ENCODE assay signal across 9 cellular contexts in genomic region chr20:58447733-58448391, GRCh38. TPM values are rescaled to one million over a fixed set of nuclear protein-coding genes. Genes with fewer than 3 reads are reported as not detected.
A peak's percentile ranks its signal among the peaks of the same experiment; 100 is the strongest.
DNase-seq lines count a peak whose midpoint lies in the region; ATAC-seq, FAIRE-seq and TF ChIP-seq lines count a peak whose summit lies in the region.
"Had no signal": no experiment of that assay in that cellular context is flagged by ENCODE, and none has a peak within 500 bp of the region (broad histone marks: within the 10 kb centered on the region; RNA-seq: fewer than 3 reads in every experiment).

No MANE protein-coding gene starts in this region.

- no TSS peak for BruUV-seq in HepG2 (replicated peaks; lab: Mats Ljungman, UMichigan)

- no peaks in the 10 kb centered on the region for H3K9me3 ChIP-seq in HepG2 (ENCODE audit: low read length)

- in situ Hi-C loops in HepG2 (cut with HindIII; ENCODE audit: extremely low pct_ligation_motif_present, low pct_unique_long_range_greater_than_20kb), result loop anchor here (5.0 kb wide), 1 partner anchor 201 kb away; no protein-coding TSS in a partner anchor

- ATAC-seq in HepG2, result peak; percentile 93
- no peak for ATAC-seq in HG02973 (IDR thresholded peaks at IDR 0.05; ENCODE audit: unreplicated experiment)

- H3K79me2 ChIP-seq in HepG2 (ENCODE audit: insufficient read depth, low read length), result no peaks in the 10 kb centered on the region

- intact Hi-C loops in HepG2 (cut with micrococcal nuclease; ENCODE audit: unreplicated experiment), result loop anchor here (1.0 to 2.0 kb wide), 3 partner anchors 141 to 211 kb away; no protein-coding TSS in a partner anchor

- TF ChIP-seq RAD21 in HepG2 (CRISPR knock-in tag; IDR thresholded peaks at IDR 0.05), result peak; percentile 88

- 69% methylated on average over 7 of the region's 7 CpGs for WGBS in HepG2 (ENCODE audit: low lambda C conversion rate)

- H3K27ac ChIP-seq in HepG2 (ENCODE audit: extremely low read length, insufficient read depth, low read length), result no peak overlapping the region

- peak; percentile 37 for DNase-seq in NCI-H146 (lab: John Stamatoyannopoulos, UW)
- no peak for DNase-seq in NCI-H146 treated with DMSO at 0.1 percent for 48 hours (lab: John Stamatoyannopoulos, UW; ENCODE audit: unreplicated experiment)
- DNase-seq in Kasumi-1 (lab: John Stamatoyannopoulos, UW), result peak; percentile 41 to 54
- DNase-seq in T-helper 22 cell (ENCODE audit: low read depth), result peak; percentile 14
- DNase-seq in cardiac fibroblast (ENCODE audit: low read depth in 2 of 2), result peak; percentile 72
- peak; percentile 79 for DNase-seq in HepG2 (ENCODE audit: low spot score)
- peak; percentile 4 for DNase-seq in stimulated activated CD8-positive, alpha-beta memory T cell treated with anti-CD3 and anti-CD28 coated beads, Interleukin-7, amount 100 ng/mL, for 24 hours (ENCODE audit: low read depth)

- H3K27me3 ChIP-seq in HepG2 (ENCODE audit: control insufficient read depth in 1 of 2, insufficient read depth in 2 of 2, low read length in 2 of 2), result no peaks in the 10 kb centered on the region

- H3K4me1 ChIP-seq in HepG2 (ENCODE audit: insufficient read depth, low read length), result no peaks in the 10 kb centered on the region

- TF ChIP-seq CTCF in cardiac fibroblast (IDR thresholded peaks at IDR 0.05; ENCODE audit: low read depth, low read length), result peak; percentile 80
- TF ChIP-seq CTCF in HepG2 (CRISPR knock-in tag; IDR thresholded peaks at IDR 0.05), result peak; percentile 88

- H3K9ac ChIP-seq in HepG2 (ENCODE audit: insufficient read depth, low read depth, low read length), result no peak overlapping the region

- CTCF ChIA-PET in HepG2 (lab: Yijun Ruan, JAX; ENCODE audit: low intra/inter-chr PET ratio, low total read pairs), result interaction anchor here (0.6 to 3.8 kb wide), 6 partner anchors 200 to 1856 kb away, joined by 3 to 57 read pairs (median 6); no protein-coding TSS in a partner anchor

- H2AFZ ChIP-seq in HepG2 (ENCODE audit: low read length), result no peak overlapping the region

- H3K4me2 ChIP-seq in HepG2 (ENCODE audit: low read depth, low read length), result no peak overlapping the region

- peak; percentile 57 for FAIRE-seq in HepG2 (lab: Jason Lieb, UNC)
- FAIRE-seq: endometrium had no signal

- no peak for TF ChIP-seq POLR2A in HepG2 (IDR thresholded peaks at IDR 0.05; ENCODE audit: insufficient read depth in 1 of 2, low read depth in 2 of 2, low read length in 2 of 2)

- POLR2A ChIA-PET in HepG2 (lab: Yijun Ruan, JAX), result no interaction called here

- H3K4me3 ChIP-seq in cardiac fibroblast (replicated peaks in 1 of 2; ENCODE audit: low read depth in 2 of 2, low read length in 2 of 2) (no peak overlapping the region), HepG2 (replicated peaks in 1 of 3; ENCODE audit: insufficient read depth in 1 of 3, low read depth in 2 of 3, low read length in 3 of 3) (no peak overlapping the region)

- peaks cover 20 to 43% of the 10 kb centered on the region in 2 experiments; a peak in 4 of 5 replicates for H3K36me3 ChIP-seq in HepG2 (replicated peaks in 1 of 2; ENCODE audit: control insufficient read depth in 1 of 2, insufficient read depth in 2 of 2, low read length in 2 of 2)

- TF ChIP-seq EP300 in HepG2 (IDR thresholded peaks at IDR 0.05; ENCODE audit: low read depth in 2 of 2, low read length in 2 of 2) (no peak), HepG2 (CRISPR knock-in tag; IDR thresholded peaks at IDR 0.05; ENCODE audit: borderline replicate concordance) (no peak)

- no peaks in the 10 kb centered on the region; the same call in 1 of the 2 replicates for H4K20me1 ChIP-seq in HepG2 (ENCODE audit: insufficient read depth, low read length)

TF ChIP-seq in HepG2, 621 proteins besides CTCF, POLR2A, EP300 and RAD21 (continues in another document):
- TF ChIP-seq SMC3 (IDR thresholded peaks at IDR 0.05; ENCODE audit: low read length), result peak; percentile 97
- TF ChIP-seq ZNF317 (CRISPR knock-in tag; IDR thresholded peaks at IDR 0.05), result no peak
- TF ChIP-seq ZNF343 (CRISPR knock-in tag; IDR thresholded peaks at IDR 0.05), result no peak
- TF ChIP-seq PAXIP1 (CRISPR knock-in tag; conservative IDR thresholded peaks at IDR 0.05), result no peak
- TF ChIP-seq, protein P1, sequence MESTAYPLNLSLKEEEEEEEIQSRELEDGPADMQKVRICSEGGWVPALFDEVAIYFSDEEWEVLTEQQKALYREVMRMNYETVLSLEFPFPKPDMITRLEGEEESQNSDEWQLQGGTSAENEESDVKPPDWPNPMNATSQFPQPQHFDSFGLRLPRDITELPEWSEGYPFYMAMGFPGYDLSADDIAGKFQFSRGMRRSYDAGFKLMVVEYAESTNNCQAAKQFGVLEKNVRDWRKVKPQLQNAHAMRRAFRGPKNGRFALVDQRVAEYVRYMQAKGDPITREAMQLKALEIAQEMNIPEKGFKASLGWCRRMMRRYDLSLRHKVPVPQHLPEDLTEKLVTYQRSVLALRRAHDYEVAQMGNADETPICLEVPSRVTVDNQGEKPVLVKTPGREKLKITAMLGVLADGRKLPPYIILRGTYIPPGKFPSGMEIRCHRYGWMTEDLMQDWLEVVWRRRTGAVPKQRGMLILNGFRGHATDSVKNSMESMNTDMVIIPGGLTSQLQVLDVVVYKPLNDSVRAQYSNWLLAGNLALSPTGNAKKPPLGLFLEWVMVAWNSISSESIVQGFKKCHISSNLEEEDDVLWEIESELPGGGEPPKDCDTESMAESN (CRISPR knock-in tag; conservative IDR thresholded peaks at IDR 0.05), result no peak
- TF ChIP-seq TCF7 (IDR thresholded peaks at IDR 0.05; ENCODE audit: low read depth), result no peak
- peak; percentile 63; the same call in 1 of the 2 replicates for TF ChIP-seq ZNF800 (CRISPR knock-in tag; IDR thresholded peaks at IDR 0.05)
- TF ChIP-seq NR2F1 (CRISPR knock-in tag; IDR thresholded peaks at IDR 0.05), result no peak

RNA-seq across cellular contexts. Expression of gene VAPB, which starts 58.8 kb away (rescaled TPM):
- 18.6 and 39.5 TPM in 2 replicates for total RNA-seq in HepG2 (2016; rRNA removed; fragmentation: Illumina TruSeq; extraction: Trizol)
- 8.4 and 10.3 TPM in 2 replicates for total RNA-seq in HepG2 (2016; cell fraction: cytosol; rRNA removed; fragmentation: Illumina TruSeq; extraction: Trizol; ENCODE audit: low read depth)
- 17.8 and 34.8 TPM in 2 replicates for total RNA-seq in HepG2 (2016; cell fraction: insoluble cytoplasmic fraction; rRNA removed; fragmentation: Illumina TruSeq; extraction: Trizol)
- 22.3 and 22.4 TPM in 2 replicates for total RNA-seq in HepG2 (2016; cell fraction: membrane; rRNA removed; fragmentation: Illumina TruSeq; extraction: Trizol)
- 26.5 and 27.8 TPM in 2 replicates for total RNA-seq in HepG2 (2016; cell fraction: nucleus; rRNA removed; fragmentation: Illumina TruSeq; extraction: Trizol)
- polyA plus RNA-seq in HepG2 (2011; rRNA removed), result 40.5 and 48.5 TPM in 2 replicates
- polyA plus RNA-seq in HepG2 (2011; cell fraction: cytosol; rRNA removed), result 28.8 and 43.5 TPM in 2 replicates
- polyA plus RNA-seq in HepG2 (2011; cell fraction: nucleus; rRNA removed), result 25.8 and 29.7 TPM in 2 replicates
- 65.3 and 69.0 TPM in 2 replicates for polyA plus RNA-seq in HepG2 (2012)
- 10.2 and 12.1 TPM in 2 replicates for polyA plus RNA-seq in HepG2 (2016; cell fraction: cytosol; fragmentation: Illumina TruSeq; extraction: Trizol; ENCODE audit: low read depth)
- 58.7 and 72.2 TPM in 2 replicates for polyA plus RNA-seq in HepG2 (2016; cell fraction: insoluble cytoplasmic fraction; fragmentation: Illumina TruSeq; extraction: Trizol; ENCODE audit: low read depth)
- polyA plus RNA-seq in HepG2 (2016; cell fraction: membrane; fragmentation: Illumina TruSeq; extraction: Trizol; ENCODE audit: low read depth), result 23.4 and 25.9 TPM in 2 replicates
- 58.8 and 66.1 TPM in 2 replicates for polyA plus RNA-seq in HepG2 (2016; cell fraction: nucleus; fragmentation: Illumina TruSeq; extraction: Trizol; ENCODE audit: insufficient read depth, low read depth)
- 31.5 and 42.0 TPM in 2 replicates for polyA minus RNA-seq in HepG2 (2011; rRNA and poly(A)+ RNA removed; ENCODE audit: low replicate concordance)
- 26.7 and 39.2 TPM in 2 replicates for polyA minus RNA-seq in HepG2 (2011; cell fraction: cytosol; rRNA and poly(A)+ RNA removed)
- polyA minus RNA-seq in HepG2 (2011; cell fraction: nucleus; rRNA and poly(A)+ RNA removed), result 50.6 and 58.1 TPM in 2 replicates
